Comparison of ENCODE assay signal across 1 cellular context in genomic region chr12:77324763-77325468, GRCh38.
TF ChIP-seq lines count a peak whose summit lies in the region.

No MANE protein-coding gene starts in this region.

TF ChIP-seq in WTC11, 78 proteins besides CTCF, POLR2A, EP300 and RAD21 (continued from another document and continues in another):
- TF ChIP-seq ZNF532 (CRISPR knock-in tag; IDR thresholded peaks at IDR 0.05; ENCODE audit: borderline replicate concordance) (no peak), GABPB1 (CRISPR knock-in tag; IDR thresholded peaks at IDR 0.05) (no peak), PRDM15 (CRISPR knock-in tag; IDR thresholded peaks at IDR 0.05) (no peak), MAX (CRISPR knock-in tag; IDR thresholded peaks at IDR 0.05) (no peak; the same call in 1 of the 2 replicates), USF2 (CRISPR knock-in tag; IDR thresholded peaks at IDR 0.05) (no peak), RORB (CRISPR knock-in tag; IDR thresholded peaks at IDR 0.05) (no peak), AR (CRISPR knock-in tag; IDR thresholded peaks at IDR 0.05) (no peak), ZNF416 (CRISPR knock-in tag; IDR thresholded peaks at IDR 0.05) (no peak), JUN (CRISPR knock-in tag; IDR thresholded peaks at IDR 0.05) (no peak), ZNF671 (CRISPR knock-in tag; IDR thresholded peaks at IDR 0.05) (no peak), NR1H2 (CRISPR knock-in tag; IDR thresholded peaks at IDR 0.05) (no peak), FOXK1 (CRISPR knock-in tag; IDR thresholded peaks at IDR 0.05) (peak; percentile 70; the same call in 1 of the 2 replicates), JAZF1 (CRISPR knock-in tag; IDR thresholded peaks at IDR 0.05) (no peak), ERG (CRISPR knock-in tag; IDR thresholded peaks at IDR 0.05) (no peak), MYBL2 (CRISPR knock-in tag; IDR thresholded peaks at IDR 0.05) (no peak), SMAD3 (CRISPR knock-in tag; IDR thresholded peaks at IDR 0.05; ENCODE audit: borderline replicate concordance) (no peak), FOXP1 (CRISPR knock-in tag; IDR thresholded peaks at IDR 0.05; ENCODE audit: borderline replicate concordance) (peak; percentile 80; the same call in 1 of the 2 replicates), OVOL2 (CRISPR knock-in tag; IDR thresholded peaks at IDR 0.05; ENCODE audit: borderline replicate concordance) (no peak), ESRRA (CRISPR knock-in tag; IDR thresholded peaks at IDR 0.05; ENCODE audit: borderline replicate concordance) (no peak), TEAD1 (CRISPR knock-in tag; IDR thresholded peaks at IDR 0.05) (peak; percentile 65; the same call in 1 of the 2 replicates), SP1 (CRISPR knock-in tag; conservative IDR thresholded peaks at IDR 0.05) (peak; percentile 62), ATF6 (CRISPR knock-in tag; IDR thresholded peaks at IDR 0.05) (no peak), ZNF423 (CRISPR knock-in tag; IDR thresholded peaks at IDR 0.05) (no peak), ZNF232 (CRISPR knock-in tag; IDR thresholded peaks at IDR 0.05) (0 out of 2 replicates have a peak, but pooled peaks have one; percentile 25), SMAD4 (CRISPR knock-in tag; IDR thresholded peaks at IDR 0.05) (no peak), ZNF263 (CRISPR knock-in tag; IDR thresholded peaks at IDR 0.05; ENCODE audit: low read depth) (no peak), EMX1 (CRISPR knock-in tag; IDR thresholded peaks at IDR 0.05) (no peak), AFF4 (CRISPR knock-in tag; IDR thresholded peaks at IDR 0.05; ENCODE audit: borderline replicate concordance) (no peak), ZNF281 (CRISPR knock-in tag; IDR thresholded peaks at IDR 0.05) (no peak)
